In genomic region chr12:9364224-9365176, GRCh38 we compare ENCODE assay signal across 7 cellular contexts.
DNase-seq lines count a peak whose midpoint lies in the region; ATAC-seq, FAIRE-seq and TF ChIP-seq lines count a peak whose summit lies in the region.

No MANE protein-coding gene starts in this region.

- H3K4me3 Mint-ChIP-seq in neural crest cell: no peak overlapping the region

- H3K36me3 ChIP-seq in NT2/D1 (ENCODE audit: insufficient read depth, insufficient read length, low read length) (no peaks in the 10 kb centered on the region), bronchial epithelial cell (ENCODE audit: control insufficient read depth, insufficient read depth, low read length) (no peaks in the 10 kb centered on the region)

- H3K9me3 Mint-ChIP-seq in neural crest cell: no peaks in the 10 kb centered on the region

- no peak overlapping the region for H3K4me3 ChIP-seq in NT2/D1 (ENCODE audit: insufficient read length, low read depth)
- no peak overlapping the region for H3K4me3 ChIP-seq in bronchial epithelial cell (ENCODE audit: low read depth, low read length)

- ATAC-seq in GM18870 (IDR thresholded peaks at IDR 0.05; ENCODE audit: unreplicated experiment): peak; percentile 86
- ATAC-seq in HG02759 (IDR thresholded peaks at IDR 0.05; ENCODE audit: unreplicated experiment): peak; percentile 89

- peaks cover 2% of the 10 kb centered on the region for H3K36me3 Mint-ChIP-seq in neural crest cell (ENCODE audit: low read depth)

- no peak for FAIRE-seq in bronchial epithelial cell (lab: Jason Lieb, UNC)

- peak overlapping the region; percentile 0 for H3K27ac Mint-ChIP-seq in neural crest cell (ENCODE audit: unreplicated experiment)

- H3K9me3 ChIP-seq in NT2/D1 (ENCODE audit: insufficient read depth, low read length): no peaks in the 10 kb centered on the region

- no peaks in the 10 kb centered on the region for H3K27me3 Mint-ChIP-seq in neural crest cell (ENCODE audit: low read depth)

- DNase-seq in NT2/D1 (ENCODE audit: low read depth, low spot score) (peak; percentile 93), bronchial epithelial cell (ENCODE audit: low read depth) (peak; percentile 92), neural crest cell (ENCODE audit: low read depth, low spot score) (no peak), NCI-H2081 treated with DMSO at 0.1 percent for 48 hours (lab: John Stamatoyannopoulos, UW) (no peak), cerebellar cortex (ENCODE audit: low spot score) (no peak)

- peaks cover 12% of the 10 kb centered on the region for H3K4me1 Mint-ChIP-seq in neural crest cell

- peak overlapping the region; percentile 37 for H3K9ac ChIP-seq in NT2/D1 (ENCODE audit: insufficient read length, low read depth)

- peaks cover 7% of the 10 kb centered on the region for H3K4me1 ChIP-seq in NT2/D1 (ENCODE audit: insufficient read depth, insufficient read length)

- TF ChIP-seq CTCF in bronchial epithelial cell (IDR thresholded peaks at IDR 0.05; ENCODE audit: insufficient read depth, low read length, severe bottlenecking): no peak
- TF ChIP-seq CTCF in neural crest cell (conservative IDR thresholded peaks at IDR 0.05): no peak

- H3K27me3 ChIP-seq in NT2/D1 (ENCODE audit: insufficient read depth, insufficient read length): no peaks in the 10 kb centered on the region
- H3K27me3 ChIP-seq in bronchial epithelial cell (ENCODE audit: control insufficient read depth, insufficient read depth, low read length): no peaks in the 10 kb centered on the region

Comparison
In these comparisons a context has a peak if more than half of its experiments do, and no peak if none do; other contexts are left out.
1. DNase-seq: peak in NT2/D1 (single experiment) and bronchial epithelial cell (single experiment); none in neural crest cell (single experiment), NCI-H2081 treated with DMSO at 0.1 percent for 48 hours (single experiment) and cerebellar cortex (single experiment).